In the genomic region with DNA sequence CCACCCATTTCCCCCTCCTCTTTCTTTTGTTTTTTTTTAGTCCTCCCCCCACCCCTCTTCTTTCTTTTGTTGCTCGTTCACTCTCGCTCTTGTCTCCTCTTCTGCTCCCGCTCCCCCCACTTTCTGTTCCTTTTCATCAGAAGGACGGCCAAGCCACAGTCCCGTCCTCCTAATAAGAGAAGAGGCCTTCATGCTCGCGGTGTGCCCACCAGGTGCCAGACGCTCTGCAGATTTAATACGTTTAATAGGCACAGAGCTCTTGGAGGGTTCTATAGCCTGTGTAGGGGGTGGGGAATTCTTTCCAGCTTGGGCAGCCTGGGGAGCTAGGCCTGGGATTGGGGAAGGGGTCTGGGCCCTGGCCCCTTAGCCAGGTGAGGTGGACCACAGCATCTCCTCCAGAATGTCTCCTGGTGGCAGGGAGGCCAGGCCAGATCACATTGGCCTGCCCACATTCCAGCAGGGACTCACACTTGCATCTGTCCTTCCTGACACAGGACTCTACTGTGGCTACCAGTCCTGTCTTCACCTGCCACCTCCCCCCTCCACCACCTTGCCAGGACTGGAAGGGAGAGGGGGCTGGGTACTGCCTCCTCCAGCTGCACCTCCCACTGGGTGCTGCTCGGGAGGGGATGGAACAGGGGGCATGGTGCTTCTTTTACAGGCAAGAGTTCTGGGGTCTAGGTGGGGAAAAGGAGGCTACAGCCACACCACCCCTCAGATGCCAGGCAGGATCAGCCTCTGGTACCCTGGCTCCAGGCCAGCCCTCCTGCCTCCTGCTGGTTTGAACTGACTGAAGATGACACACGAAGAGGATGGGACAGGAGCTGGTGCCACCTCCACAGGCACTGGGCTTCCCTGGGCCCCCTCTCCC, we compare ENCODE assay signal across 20 cellular contexts. TPM values are rescaled to one million over a fixed set of nuclear protein-coding genes. Genes with fewer than 3 reads are reported as not detected.
DNase-seq lines count a peak whose midpoint lies in the region; ATAC-seq lines count a peak whose summit lies in the region.
"Had no signal": no experiment of that assay in that cellular context is flagged by ENCODE, and none has a peak within 500 bp of the region (broad histone marks: within the 10 kb centered on the region; RNA-seq: fewer than 3 reads in every experiment).

No MANE protein-coding gene starts in this region.

- no peaks in the 10 kb centered on the region for H3K36me3 Mint-ChIP-seq in stimulated activated naive CD8-positive, alpha-beta T cell treated with anti-CD3 and anti-CD28 coated beads, Interleukin-15, Interleukin-2, amounts not matched to agents 100 ng/mL and 50 ng/mL, for 24 hours (ENCODE audit: low read depth)
- H3K36me3 Mint-ChIP-seq: CD4-positive, CD25-positive, alpha-beta regulatory T cell had no signal

- peaks cover 63% of the 10 kb centered on the region for H3K27me3 Mint-ChIP-seq in stimulated activated naive CD8-positive, alpha-beta T cell treated with anti-CD3 and anti-CD28 coated beads, Interleukin-15, Interleukin-2, amounts not matched to agents 100 ng/mL and 50 ng/mL, for 24 hours

- DNase-seq in NCI-H1105 treated with DMSO at 0.1 percent for 48 hours (lab: John Stamatoyannopoulos, UW), result peak; percentile 20
- no peak for DNase-seq in NCI-H1105 (lab: John Stamatoyannopoulos, UW)
- no peak for DNase-seq in stimulated activated naive CD8-positive, alpha-beta T cell treated with anti-CD3 and anti-CD28 coated beads, Interleukin-15, Interleukin-2, amounts not matched to agents 100 U/mL and 50 U/mL, for 24 hours
- peak; percentile 86 for DNase-seq in mesenteric fat pad (ENCODE audit: low spot score)
- no peak for DNase-seq in HPDE6-E6E7 (ENCODE audit: extremely low spot score)
- DNase-seq in stimulated activated naive CD4-positive, alpha-beta T cell treated with Interleukin-2 at 50 U/mL for 16 hours (lab: John Stamatoyannopoulos, UW), result no peak
- DNase-seq: 8988T; activated CD4-positive, alpha-beta T cell treated with anti-CD3 and anti-CD28 coated beads for 1 hour; activated T-cell treated with anti-CD3 and anti-CD28 coated beads, Interleukin-2, amount 50 U/mL, for 1 hour; CD4-positive, CD25-positive, alpha-beta regulatory T cell; dermis blood vessel endothelial cell; kidney glomerular epithelial cell; NCI-H1436; NCI-H69; substantia nigra had no signal

- H3K4me3 Mint-ChIP-seq in stimulated activated naive CD8-positive, alpha-beta T cell treated with anti-CD3 and anti-CD28 coated beads, Interleukin-15, Interleukin-2, amounts not matched to agents 100 ng/mL and 50 ng/mL, for 24 hours, result peak overlapping the region; percentile 20

- H3K4me1 Mint-ChIP-seq in stimulated activated naive CD8-positive, alpha-beta T cell treated with anti-CD3 and anti-CD28 coated beads, Interleukin-15, Interleukin-2, amounts not matched to agents 100 ng/mL and 50 ng/mL, for 24 hours (ENCODE audit: low read depth), result peaks cover 47% of the 10 kb centered on the region

- H3K9me3 Mint-ChIP-seq in stimulated activated naive CD8-positive, alpha-beta T cell treated with anti-CD3 and anti-CD28 coated beads, Interleukin-15, Interleukin-2, amounts not matched to agents 100 ng/mL and 50 ng/mL, for 24 hours, result no peaks in the 10 kb centered on the region

- no peak overlapping the region for H3K27ac Mint-ChIP-seq in stimulated activated naive CD8-positive, alpha-beta T cell treated with anti-CD3 and anti-CD28 coated beads, Interleukin-15, Interleukin-2, amounts not matched to agents 100 ng/mL and 50 ng/mL, for 24 hours
- H3K27ac Mint-ChIP-seq: CD4-positive, CD25-positive, alpha-beta regulatory T cell had no signal

- no peak for ATAC-seq in stimulated activated naive CD8-positive, alpha-beta T cell treated with anti-CD3 and anti-CD28 coated beads, Interleukin-15, Interleukin-2, amounts not matched to agents 100 U/mL and 50 U/mL, for 24 hours
- ATAC-seq in HG02973 (IDR thresholded peaks at IDR 0.05; ENCODE audit: unreplicated experiment), result no peak
- ATAC-seq: heart left ventricle had no signal

RNA-seq across cellular contexts. Expression of a gene that starts 6.1 kb away (rescaled TPM):
- not detected for total RNA-seq in mesenteric fat pad
- total RNA-seq: CD4-positive, CD25-positive, alpha-beta regulatory T cell; dermis blood vessel endothelial cell; G401; heart left ventricle; ovary had no signal

Comparison
In these comparisons a context has a peak if more than half of its experiments do, and no peak if none do; other contexts are left out.
1. DNase-seq: peak in NCI-H1105 treated with DMSO at 0.1 percent for 48 hours (single experiment) and mesenteric fat pad (single experiment); none in NCI-H1105 (single experiment), stimulated activated naive CD8-positive, alpha-beta T cell treated with anti-CD3 and anti-CD28 coated beads, Interleukin-15, Interleukin-2, amounts not matched to agents 100 U/mL and 50 U/mL, for 24 hours (single experiment), HPDE6-E6E7 (single experiment) and stimulated activated naive CD4-positive, alpha-beta T cell treated with Interleukin-2 at 50 U/mL for 16 hours (single experiment).